ENCODE assay signal across 18 cellular contexts in the genomic region with DNA sequence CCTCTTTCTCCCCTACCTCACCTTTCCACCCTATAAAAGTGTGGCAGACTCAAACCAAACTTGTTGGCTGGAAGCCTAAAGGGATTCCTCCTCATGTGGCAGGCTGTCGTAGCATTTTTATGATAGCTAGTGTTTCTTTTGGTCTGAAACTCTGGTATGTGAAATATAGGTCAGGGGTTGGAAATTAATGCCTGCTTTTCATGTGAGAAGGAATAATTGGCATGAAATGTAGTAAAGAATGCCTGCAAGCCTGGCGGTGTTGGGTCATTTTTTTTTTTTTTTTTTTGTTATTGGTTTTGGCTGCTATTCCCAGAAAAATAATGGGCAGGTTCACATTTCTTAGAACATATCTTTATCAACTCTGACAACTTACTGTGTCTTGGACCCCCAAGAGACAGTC.
"Had no signal": no experiment of that assay in that cellular context is flagged by ENCODE, and none has a peak within 500 bp of the region (broad histone marks: within the 10 kb centered on the region; RNA-seq: fewer than 3 reads in every experiment).

No MANE protein-coding gene starts in this region.

- ATAC-seq: activated T-helper 17 cell treated with anti-CD3 and anti-CD28 coated beads, Interleukin-2, amount 50 U/mL, for 72 hours; esophagus mucosa; left ventricle myocardium superior; natural killer cell treated with Interleukin-12 subunit alpha and Interleukin-12 subunit beta and Interleukin-15 and Interleukin-18, amount 100 ng/mL, for 72 hours; sciatic nerve; T-cell; upper lobe of right lung had no signal

- H3K27ac Mint-ChIP-seq: activated T-helper 17 cell treated with anti-CD3 and anti-CD28 coated beads, Interleukin-2, amount 50 U/mL, for 72 hours; natural killer cell treated with Interleukin-12 subunit alpha and Interleukin-12 subunit beta and Interleukin-15 and Interleukin-18, amount 100 ng/mL, for 72 hours; T-cell had no signal

- H3K27ac ChIP-seq: thoracic aorta, upper lobe of right lung had no signal

- H3K4me3 Mint-ChIP-seq: activated T-helper 17 cell treated with anti-CD3 and anti-CD28 coated beads, Interleukin-2, amount 50 U/mL, for 72 hours; natural killer cell treated with Interleukin-12 subunit alpha and Interleukin-12 subunit beta and Interleukin-15 and Interleukin-18, amount 100 ng/mL, for 72 hours; T-cell had no signal

- DNase-seq: activated CD4-positive, alpha-beta T cell treated with anti-CD3 and anti-CD28 coated beads, Interleukin-2, amount 50 U/mL, for 4 hours; activated naive CD4-positive, alpha-beta T cell treated with Interleukin-2 at 50 U/mL for 16 hours; aorta; hippocampal formation; kidney; left ventricle myocardium superior; mesenchymal stem cell; stimulated activated CD4-positive, alpha-beta T cell treated with anti-CD3 and anti-CD28 coated beads, Interleukin-12 subunit alpha, Interleukin-12 subunit beta, amount 100 ng/mL, for 4 hours; stimulated activated CD4-positive, alpha-beta T cell treated with anti-CD3 and anti-CD28 coated beads, Interleukin-2, amount 100 ng/mL, for 24 hours; T-cell; T-helper 9 cell; upper lobe of right lung had no signal

- H3K9me3 Mint-ChIP-seq: activated T-helper 17 cell treated with anti-CD3 and anti-CD28 coated beads, Interleukin-2, amount 50 U/mL, for 72 hours; natural killer cell treated with Interleukin-12 subunit alpha and Interleukin-12 subunit beta and Interleukin-15 and Interleukin-18, amount 100 ng/mL, for 72 hours; T-cell had no signal

- H3K36me3 ChIP-seq: thoracic aorta, upper lobe of right lung had no signal

- H3K36me3 Mint-ChIP-seq: natural killer cell treated with Interleukin-12 subunit alpha and Interleukin-12 subunit beta and Interleukin-15 and Interleukin-18, amount 100 ng/mL, for 72 hours; T-cell had no signal

- FAIRE-seq: endometrium, kidney had no signal

- H3K4me1 Mint-ChIP-seq: activated T-helper 17 cell treated with anti-CD3 and anti-CD28 coated beads, Interleukin-2, amount 50 U/mL, for 72 hours; T-cell had no signal

- H3K9me3 ChIP-seq: thoracic aorta, upper lobe of right lung had no signal

- H3K4me3 ChIP-seq: thoracic aorta, upper lobe of right lung had no signal

- H3K27me3 ChIP-seq: upper lobe of right lung had no signal
